ENCODE assay signal across 7 cellular contexts in the genomic region with DNA sequence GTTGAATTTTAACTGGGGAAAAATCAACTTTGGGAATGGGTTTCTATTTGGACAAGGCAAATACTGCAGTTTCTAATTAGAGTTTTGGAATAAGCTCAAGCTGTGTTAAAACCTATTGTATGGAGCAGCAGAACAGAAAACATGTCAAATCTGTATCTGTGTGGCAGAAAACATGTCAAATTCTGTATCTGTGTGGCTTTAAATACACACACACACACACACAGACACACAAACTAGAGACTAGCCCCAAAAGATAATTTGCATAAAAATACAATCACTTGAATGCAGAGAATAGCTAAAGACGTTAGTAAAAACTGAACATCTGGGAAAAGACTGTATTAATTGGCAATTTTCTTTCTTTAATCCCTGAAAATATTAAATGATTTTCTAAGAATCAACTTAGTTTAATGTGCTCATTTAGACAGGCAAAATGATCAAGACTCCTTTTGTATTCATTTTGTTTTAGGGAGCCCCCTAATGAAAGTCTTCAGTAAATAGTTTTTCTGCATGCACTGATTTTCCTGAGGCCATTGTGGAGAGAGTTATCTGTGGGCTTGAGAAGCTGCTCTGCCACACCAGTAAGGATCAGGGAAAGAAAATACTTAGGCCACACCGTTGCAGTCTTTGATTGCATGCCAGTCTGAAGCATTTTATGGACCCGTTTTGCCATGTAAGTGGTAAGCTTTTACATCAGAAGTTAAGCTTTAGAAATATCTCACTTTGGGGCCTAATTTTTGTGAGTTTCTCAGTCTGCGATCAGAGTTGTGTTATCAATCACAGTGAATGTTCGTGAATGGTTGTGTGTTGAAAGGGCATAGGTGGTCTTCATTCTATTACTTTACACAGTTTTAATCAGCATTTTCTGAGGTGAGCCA. TPM values are rescaled to one million over a fixed set of nuclear protein-coding genes. Genes with fewer than 3 reads are reported as not detected.
DNase-seq lines count a peak whose midpoint lies in the region; ATAC-seq and TF ChIP-seq lines count a peak whose summit lies in the region.

No MANE protein-coding gene starts in this region.

- DNase-seq in GM23248 (peak; percentile 58), RWPE2 (ENCODE audit: low spot score) (no peak), fibroblast of pulmonary artery (ENCODE audit: low read depth) (peak; percentile 44)
- no peak for DNase-seq in stimulated activated CD4-positive, alpha-beta T cell treated with anti-CD3 and anti-CD28 coated beads, Interleukin-2, amount 100 ng/mL, for 24 hours

- H2AFZ ChIP-seq in GM23248 = peak overlapping the region; percentile 54; the same call in 1 of the 2 replicates

- H3K9me2 ChIP-seq in GM23248 (ENCODE audit: insufficient read depth) = no peaks in the 10 kb centered on the region

- ATAC-seq in RWPE2 (ENCODE audit: low read depth) (no peak), GM19467 (IDR thresholded peaks at IDR 0.05; ENCODE audit: unreplicated experiment) (no peak), GM21367 (IDR thresholded peaks at IDR 0.05; ENCODE audit: unreplicated experiment) (no peak)

- H3K79me2 ChIP-seq in GM23248 (ENCODE audit: insufficient read depth) = peaks cover 66% of the 10 kb centered on the region

- 36% methylated on average over 5 of the region's 5 CpGs for WGBS in GM23248 (ENCODE audit: low coverage in 1 of 2, low lambda C conversion rate in 2 of 2, missing lambda C conversion rate in 2 of 2), 2 experiments

- no peaks in the 10 kb centered on the region for H4K20me1 ChIP-seq in GM23248 (ENCODE audit: insufficient read depth)

- H3K36me3 ChIP-seq in GM23248 (ENCODE audit: low read depth) (no peaks in the 10 kb centered on the region), RWPE2 (ENCODE audit: low read depth) (no peaks in the 10 kb centered on the region), skeletal muscle satellite cell (ENCODE audit: insufficient read depth, low read length) (no peaks in the 10 kb centered on the region)

- H3K27me3 ChIP-seq in GM23248 (replicated peaks; ENCODE audit: insufficient read depth) (no peaks in the 10 kb centered on the region), RWPE2 (ENCODE audit: insufficient read depth, poor library complexity, severe bottlenecking) (no peaks in the 10 kb centered on the region), skeletal muscle satellite cell (ENCODE audit: control insufficient read depth, insufficient read depth, low read length) (no peaks in the 10 kb centered on the region)

- peak overlapping the region; percentile 83 for H3K4me2 ChIP-seq in GM23248 (ENCODE audit: unreplicated experiment)
- peak overlapping the region; percentile 93 for H3K4me2 ChIP-seq in skeletal muscle satellite cell (ENCODE audit: low read length)

- in situ Hi-C loops in GM23248 (cut with MboI) = loop anchor here (10.0 kb wide), 1 partner anchor 314 kb away; no protein-coding TSS in a partner anchor

- TF ChIP-seq CTCF in RWPE2 (IDR thresholded peaks at IDR 0.05; ENCODE audit: poor library complexity, severe bottlenecking) = peak; percentile 58
- TF ChIP-seq CTCF in fibroblast of pulmonary artery (IDR thresholded peaks at IDR 0.05; ENCODE audit: low read length, missing control alignments) = peak; percentile 16

- peaks cover 50% of the 10 kb centered on the region for H3F3A ChIP-seq in GM23248 (ENCODE audit: insufficient read depth)

- H3K4me3 ChIP-seq in GM23248 (peak overlapping the region; percentile 92), RWPE2 (ENCODE audit: severe bottlenecking) (peak overlapping the region; percentile 85), fibroblast of pulmonary artery (replicated peaks; ENCODE audit: low read depth, low read length) (peak overlapping the region; percentile 63), skeletal muscle satellite cell (ENCODE audit: low read length) (peak overlapping the region; percentile 84)

- H3K9ac ChIP-seq in GM23248 (peak overlapping the region; percentile 89), skeletal muscle satellite cell (ENCODE audit: low read depth, low read length) (peak overlapping the region; percentile 92)

- peaks cover 40% of the 10 kb centered on the region for H3K4me1 ChIP-seq in GM23248 (ENCODE audit: insufficient read depth)
- peaks cover 35% of the 10 kb centered on the region for H3K4me1 ChIP-seq in RWPE2 (ENCODE audit: insufficient read depth, poor library complexity, severe bottlenecking)
- peaks cover 47% of the 10 kb centered on the region for H3K4me1 ChIP-seq in skeletal muscle satellite cell (ENCODE audit: control insufficient read depth, insufficient read depth, low read length)

- H3K27ac ChIP-seq in GM23248 = peak overlapping the region; percentile 90
- peak overlapping the region; percentile 87 for H3K27ac ChIP-seq in RWPE2 (ENCODE audit: poor library complexity, severe bottlenecking)

- H3K9me3 ChIP-seq in GM23248 (ENCODE audit: low read depth) (no peaks in the 10 kb centered on the region), RWPE2 (ENCODE audit: severe bottlenecking) (no peaks in the 10 kb centered on the region), skeletal muscle satellite cell (replicated peaks; ENCODE audit: low read length) (no peaks in the 10 kb centered on the region)

RNA-seq across cellular contexts. Expression of a gene that starts 2.2 kb away (rescaled TPM):
- 103 and 128 TPM in 2 replicates for total RNA-seq in GM23248 (2014; rRNA removed; shearing (Covaris generic))
- polyA plus RNA-seq in GM23248 (2016; fragmentation: Nextera tagmentation; extraction: Ambion mirVana) = 78.3 and 116 TPM in 2 replicates
- total RNA-seq in skeletal muscle satellite cell (2012; rRNA removed) = 42.8 and 47.8 TPM in 2 replicates

Comparison
In these comparisons a context has a peak if more than half of its experiments do, and no peak if none do; other contexts are left out.
1. DNase-seq: peak in GM23248 (single experiment) and fibroblast of pulmonary artery (single experiment); none in RWPE2 (single experiment) and stimulated activated CD4-positive, alpha-beta T cell treated with anti-CD3 and anti-CD28 coated beads, Interleukin-2, amount 100 ng/mL, for 24 hours (0 of 2).
2. Peak in every context shown above with its lines, with median percentiles within 50 percentile points of each other: H3K4me3 ChIP-seq.